8 cellular contexts compared by ENCODE assay signal in the genomic region with DNA sequence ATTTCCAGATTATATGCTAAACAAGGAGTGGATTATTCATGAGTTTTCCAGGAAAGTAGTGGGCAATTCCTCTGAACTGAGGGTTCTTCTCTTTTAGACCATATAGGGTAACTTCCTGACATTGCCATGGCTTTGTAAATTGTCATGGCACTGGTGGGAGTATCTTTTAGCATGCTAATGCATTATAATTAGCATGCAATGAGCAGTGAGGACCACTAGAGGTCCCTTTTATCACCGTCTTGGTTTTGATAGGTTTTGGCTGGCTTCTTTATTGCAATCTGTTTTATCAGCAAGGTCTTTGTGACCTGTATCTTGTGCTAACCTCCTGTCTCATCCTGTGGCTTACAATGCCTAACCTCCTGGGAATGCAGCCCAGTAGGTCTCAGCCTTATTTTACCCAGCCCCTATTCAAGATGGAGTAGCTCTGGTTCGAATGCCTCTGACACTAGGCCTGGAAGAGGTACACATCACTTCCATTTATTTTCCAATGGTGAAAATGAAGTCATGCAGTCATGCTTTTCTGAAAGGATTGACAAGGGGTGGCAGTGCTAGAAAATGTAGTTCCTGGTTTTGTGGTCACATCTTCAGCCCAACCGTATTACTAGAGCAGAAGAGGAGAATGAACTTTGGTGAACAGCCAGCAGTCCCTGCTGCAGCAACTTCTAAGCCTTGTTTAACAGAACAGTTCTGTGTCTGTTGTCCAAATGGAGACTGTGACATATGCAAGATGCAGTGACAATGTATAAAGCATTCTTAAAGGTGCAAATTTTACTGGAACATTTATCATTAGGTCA. TPM values are rescaled to one million over a fixed set of nuclear protein-coding genes. Genes with fewer than 3 reads are reported as not detected.
A peak's percentile ranks its signal among the peaks of the same experiment; 100 is the strongest.
DNase-seq lines count a peak whose midpoint lies in the region; FAIRE-seq and TF ChIP-seq lines count a peak whose summit lies in the region.

No MANE protein-coding gene starts in this region.

- intact Hi-C loops in kidney (cut with DNase I): no loop called here

- 54 to 55% methylated on average over 3 of the region's 3 CpGs for WGBS in tibial nerve, 2 donors

- H3K9me3 ChIP-seq in tibial nerve: no peaks in the 10 kb centered on the region
- no peaks in the 10 kb centered on the region for H3K9me3 ChIP-seq in kidney (ENCODE audit: control insufficient read depth in 1 of 2, low read length in 2 of 2)

- H3K27ac ChIP-seq in tibial nerve: no peak overlapping the region
- no peak overlapping the region for H3K27ac ChIP-seq in kidney (ENCODE audit: low read depth in 2 of 2, low read length in 2 of 2)

- no peaks in the 10 kb centered on the region for H3K36me3 ChIP-seq in tibial nerve
- no peaks in the 10 kb centered on the region for H3K36me3 ChIP-seq in kidney (ENCODE audit: control insufficient read depth in 1 of 2, insufficient read depth in 2 of 2, low read length in 2 of 2)

- TF ChIP-seq EP300 in tibial nerve (IDR thresholded peaks at IDR 0.05): no peak

- no peak overlapping the region for H3K9ac ChIP-seq in kidney (ENCODE audit: low read length in 2 of 2)

- TF ChIP-seq POLR2A in tibial nerve (IDR thresholded peaks at IDR 0.05): no peak

- peak; percentile 15 for DNase-seq in stimulated activated CD4-positive, alpha-beta T cell treated with anti-CD3 and anti-CD28 coated beads, Interleukin-4, amount 100 ng/mL, for 24 hours
- DNase-seq in stimulated activated CD4-positive, alpha-beta T cell treated with anti-CD3 and anti-CD28 coated beads, Interleukin-4, amount 100 ng/mL, for 4 hours: no peak
- DNase-seq in OCI-M1 (lab: John Stamatoyannopoulos, UW) (peak; percentile 91), epithelial cell of esophagus (ENCODE audit: low read depth) (peak; percentile 7), tibial nerve (ENCODE audit: low spot score in 2 of 2) (no peak), GM19240 (ENCODE audit: insufficient read length, low spot score) (no peak), kidney (no peak), dedifferentiated amniotic fluid mesenchymal stem cell (ENCODE audit: extremely low spot score) (no peak)

- FAIRE-seq in kidney (lab: Jason Lieb, UNC): no peak

- H3K27me3 ChIP-seq in tibial nerve: no peaks in the 10 kb centered on the region

- TF ChIP-seq CTCF in epithelial cell of esophagus (IDR thresholded peaks at IDR 0.05; ENCODE audit: insufficient read depth, low read depth, low read length, missing control alignments): peak; percentile 41
- peak in 2 of 5 experiments; percentile 13 to 33 for TF ChIP-seq CTCF in tibial nerve (IDR thresholded peaks at IDR 0.05)
- no peak for TF ChIP-seq CTCF in kidney (IDR thresholded peaks at IDR 0.05; ENCODE audit: borderline replicate concordance, extremely low read depth, insufficient read depth)

- H3K4me1 ChIP-seq in tibial nerve (no peaks in the 10 kb centered on the region), kidney (ENCODE audit: control insufficient read depth in 1 of 2, insufficient read depth in 1 of 2, low read depth in 1 of 2, low read length in 2 of 2) (no peaks in the 10 kb centered on the region)

- H3K4me3 ChIP-seq in epithelial cell of esophagus (ENCODE audit: low read length) (no peak overlapping the region), tibial nerve (no peak overlapping the region), kidney (ENCODE audit: low read length in 2 of 2) (no peak overlapping the region)

RNA-seq across cellular contexts. Expression of a gene that starts 26.6 kb away (rescaled TPM):
- total RNA-seq in tibial nerve (10 to 100 TPM in 1 of 4 donors, 1 to 10 TPM in 3; 8.0 to 10.7 (median 9.0) TPM), kidney (23.5 TPM)
- polyA plus RNA-seq in kidney (ENCODE audit: insufficient read depth, low read depth, low replicate concordance): 0.39 TPM

Comparison
In these comparisons a context has a peak if more than half of its experiments do, and no peak if none do; other contexts are left out.
1. DNase-seq: peak in stimulated activated CD4-positive, alpha-beta T cell treated with anti-CD3 and anti-CD28 coated beads, Interleukin-4, amount 100 ng/mL, for 24 hours (single experiment), OCI-M1 (single experiment) and epithelial cell of esophagus (single experiment); none in stimulated activated CD4-positive, alpha-beta T cell treated with anti-CD3 and anti-CD28 coated beads, Interleukin-4, amount 100 ng/mL, for 4 hours (0 of 2), tibial nerve (0 of 2), GM19240 (single experiment), kidney (single experiment) and dedifferentiated amniotic fluid mesenchymal stem cell (single experiment).